Comparison of ENCODE assay signal across 8 cellular contexts in genomic region chr17:48215583-48216139, GRCh38.
DNase-seq lines count a peak whose midpoint lies in the region; ATAC-seq and TF ChIP-seq lines count a peak whose summit lies in the region.

No MANE protein-coding gene starts in this region.

- DNase-seq in Daoy (ENCODE audit: low read depth): peak; percentile 39
- DNase-seq in LoVo (ENCODE audit: low spot score): peak; percentile 66
- DNase-seq in hepatocyte (ENCODE audit: low spot score): peak; percentile 71
- no peak for DNase-seq in central memory CD4-positive, alpha-beta T cell
- DNase-seq in lower leg skin (ENCODE audit: low spot score in 2 of 2): no peak
- DNase-seq in activated naive CD4-positive, alpha-beta T cell (lab: John Stamatoyannopoulos, UW): no peak

- no peak for TF ChIP-seq POLR2A in lower leg skin (IDR thresholded peaks at IDR 0.05)

- ATAC-seq in SK-N-SH treated with all-trans-retinoic acid at 6 μM for 48 hours: peak; percentile 74
- no peak for ATAC-seq in GM18519 (IDR thresholded peaks at IDR 0.05; ENCODE audit: low FRiP score, unreplicated experiment)

- H3K36me3 ChIP-seq in hepatocyte (replicated peaks; ENCODE audit: insufficient read depth, low read depth): no peaks in the 10 kb centered on the region

- H3K9me2 ChIP-seq in hepatocyte (replicated peaks; ENCODE audit: insufficient read depth): no peaks in the 10 kb centered on the region

- H3K9me3 ChIP-seq in hepatocyte (ENCODE audit: low read depth): no peaks in the 10 kb centered on the region

- intact Hi-C loops in lower leg skin (cut with DNase I; ENCODE audit: low total_unique reads): no loop called here

- no peak overlapping the region for H3K27ac ChIP-seq in hepatocyte

- H3K27me3 ChIP-seq in hepatocyte: peaks cover 7% of the 10 kb centered on the region

- TF ChIP-seq CTCF in hepatocyte (IDR thresholded peaks at IDR 0.05; ENCODE audit: poor library complexity): peak; percentile 59
- TF ChIP-seq CTCF in lower leg skin (IDR thresholded peaks at IDR 0.05): no peak

- no peak overlapping the region for H3K4me2 ChIP-seq in hepatocyte

- no peaks in the 10 kb centered on the region for H4K20me1 ChIP-seq in hepatocyte (ENCODE audit: insufficient read depth, poor library complexity, severe bottlenecking)

- 7% methylated on average over 1 of the region's 1 CpG for WGBS in hepatocyte (ENCODE audit: low lambda C conversion rate, missing lambda C conversion rate)
- 21% methylated on average over 1 of the region's 1 CpG for WGBS in lower leg skin, 2 donors

- H3K4me1 ChIP-seq in hepatocyte (ENCODE audit: insufficient read depth): no peaks in the 10 kb centered on the region

- H3K4me3 ChIP-seq in hepatocyte (no peak overlapping the region), lower leg skin (ENCODE audit: low read depth, poor library complexity, severe bottlenecking) (no peak overlapping the region)

- no peak overlapping the region for H2AFZ ChIP-seq in hepatocyte

- H3K79me2 ChIP-seq in hepatocyte: no peaks in the 10 kb centered on the region

TF ChIP-seq in SK-N-SH treated with all-trans-retinoic acid at 6 μM for 48 hours, 23 proteins besides CTCF, POLR2A, EP300 and RAD21:
- TF ChIP-seq ZFP3 (CRISPR knock-in tag; IDR thresholded peaks at IDR 0.05) (no peak), ARNTL (CRISPR knock-in tag; IDR thresholded peaks at IDR 0.05; ENCODE audit: borderline replicate concordance, low read depth) (no peak), TOX (CRISPR knock-in tag; IDR thresholded peaks at IDR 0.05; ENCODE audit: borderline replicate concordance) (no peak), OSR1 (CRISPR knock-in tag; IDR thresholded peaks at IDR 0.05) (no peak), ZNF70 (CRISPR knock-in tag; IDR thresholded peaks at IDR 0.05) (no peak), CSRNP3 (CRISPR knock-in tag; IDR thresholded peaks at IDR 0.05) (no peak), ESRRG (CRISPR knock-in tag; IDR thresholded peaks at IDR 0.05) (no peak), SNAI2 (CRISPR knock-in tag; IDR thresholded peaks at IDR 0.05) (no peak), GLIS3 (CRISPR knock-in tag; IDR thresholded peaks at IDR 0.05) (no peak), ZNF8 (CRISPR knock-in tag; IDR thresholded peaks at IDR 0.05) (no peak), RARB (CRISPR knock-in tag; IDR thresholded peaks at IDR 0.05) (no peak), ZNF565 (CRISPR knock-in tag; conservative IDR thresholded peaks at IDR 0.05; ENCODE audit: low read depth) (no peak), CSDC2 (CRISPR knock-in tag; IDR thresholded peaks at IDR 0.05) (no peak), ISL1 (CRISPR knock-in tag; IDR thresholded peaks at IDR 0.05) (no peak)
- TF ChIP-seq, protein P1, sequence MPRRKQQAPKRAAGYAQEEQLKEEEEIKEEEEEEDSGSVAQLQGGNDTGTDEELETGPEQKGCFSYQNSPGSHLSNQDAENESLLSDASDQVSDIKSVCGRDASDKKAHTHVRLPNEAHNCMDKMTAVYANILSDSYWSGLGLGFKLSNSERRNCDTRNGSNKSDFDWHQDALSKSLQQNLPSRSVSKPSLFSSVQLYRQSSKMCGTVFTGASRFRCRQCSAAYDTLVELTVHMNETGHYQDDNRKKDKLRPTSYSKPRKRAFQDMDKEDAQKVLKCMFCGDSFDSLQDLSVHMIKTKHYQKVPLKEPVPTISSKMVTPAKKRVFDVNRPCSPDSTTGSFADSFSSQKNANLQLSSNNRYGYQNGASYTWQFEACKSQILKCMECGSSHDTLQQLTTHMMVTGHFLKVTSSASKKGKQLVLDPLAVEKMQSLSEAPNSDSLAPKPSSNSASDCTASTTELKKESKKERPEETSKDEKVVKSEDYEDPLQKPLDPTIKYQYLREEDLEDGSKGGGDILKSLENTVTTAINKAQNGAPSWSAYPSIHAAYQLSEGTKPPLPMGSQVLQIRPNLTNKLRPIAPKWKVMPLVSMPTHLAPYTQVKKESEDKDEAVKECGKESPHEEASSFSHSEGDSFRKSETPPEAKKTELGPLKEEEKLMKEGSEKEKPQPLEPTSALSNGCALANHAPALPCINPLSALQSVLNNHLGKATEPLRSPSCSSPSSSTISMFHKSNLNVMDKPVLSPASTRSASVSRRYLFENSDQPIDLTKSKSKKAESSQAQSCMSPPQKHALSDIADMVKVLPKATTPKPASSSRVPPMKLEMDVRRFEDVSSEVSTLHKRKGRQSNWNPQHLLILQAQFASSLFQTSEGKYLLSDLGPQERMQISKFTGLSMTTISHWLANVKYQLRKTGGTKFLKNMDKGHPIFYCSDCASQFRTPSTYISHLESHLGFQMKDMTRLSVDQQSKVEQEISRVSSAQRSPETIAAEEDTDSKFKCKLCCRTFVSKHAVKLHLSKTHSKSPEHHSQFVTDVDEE (CRISPR knock-in tag; IDR thresholded peaks at IDR 0.05): no peak
- TF ChIP-seq, protein P2, sequence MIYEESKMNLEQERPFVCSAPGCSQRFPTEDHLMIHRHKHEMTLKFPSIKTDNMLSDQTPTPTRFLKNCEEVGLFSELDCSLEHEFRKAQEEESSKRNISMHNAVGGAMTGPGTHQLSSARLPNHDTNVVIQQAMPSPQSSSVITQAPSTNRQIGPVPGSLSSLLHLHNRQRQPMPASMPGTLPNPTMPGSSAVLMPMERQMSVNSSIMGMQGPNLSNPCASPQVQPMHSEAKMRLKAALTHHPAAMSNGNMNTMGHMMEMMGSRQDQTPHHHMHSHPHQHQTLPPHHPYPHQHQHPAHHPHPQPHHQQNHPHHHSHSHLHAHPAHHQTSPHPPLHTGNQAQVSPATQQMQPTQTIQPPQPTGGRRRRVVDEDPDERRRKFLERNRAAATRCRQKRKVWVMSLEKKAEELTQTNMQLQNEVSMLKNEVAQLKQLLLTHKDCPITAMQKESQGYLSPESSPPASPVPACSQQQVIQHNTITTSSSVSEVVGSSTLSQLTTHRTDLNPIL (CRISPR knock-in tag; IDR thresholded peaks at IDR 0.05; ENCODE audit: low read depth): no peak
- TF ChIP-seq, protein P3, sequence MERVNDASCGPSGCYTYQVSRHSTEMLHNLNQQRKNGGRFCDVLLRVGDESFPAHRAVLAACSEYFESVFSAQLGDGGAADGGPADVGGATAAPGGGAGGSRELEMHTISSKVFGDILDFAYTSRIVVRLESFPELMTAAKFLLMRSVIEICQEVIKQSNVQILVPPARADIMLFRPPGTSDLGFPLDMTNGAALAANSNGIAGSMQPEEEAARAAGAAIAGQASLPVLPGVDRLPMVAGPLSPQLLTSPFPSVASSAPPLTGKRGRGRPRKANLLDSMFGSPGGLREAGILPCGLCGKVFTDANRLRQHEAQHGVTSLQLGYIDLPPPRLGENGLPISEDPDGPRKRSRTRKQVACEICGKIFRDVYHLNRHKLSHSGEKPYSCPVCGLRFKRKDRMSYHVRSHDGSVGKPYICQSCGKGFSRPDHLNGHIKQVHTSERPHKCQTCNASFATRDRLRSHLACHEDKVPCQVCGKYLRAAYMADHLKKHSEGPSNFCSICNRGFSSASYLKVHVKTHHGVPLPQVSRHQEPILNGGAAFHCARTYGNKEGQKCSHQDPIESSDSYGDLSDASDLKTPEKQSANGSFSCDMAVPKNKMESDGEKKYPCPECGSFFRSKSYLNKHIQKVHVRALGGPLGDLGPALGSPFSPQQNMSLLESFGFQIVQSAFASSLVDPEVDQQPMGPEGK (CRISPR knock-in tag; IDR thresholded peaks at IDR 0.05; ENCODE audit: borderline replicate concordance): no peak

Comparison
In these comparisons a context has a peak if more than half of its experiments do, and no peak if none do; other contexts are left out.
1. DNase-seq: peak in Daoy (single experiment), LoVo (single experiment) and hepatocyte (single experiment); none in central memory CD4-positive, alpha-beta T cell (single experiment), lower leg skin (0 of 2) and activated naive CD4-positive, alpha-beta T cell (0 of 4).